In the genomic region with DNA sequence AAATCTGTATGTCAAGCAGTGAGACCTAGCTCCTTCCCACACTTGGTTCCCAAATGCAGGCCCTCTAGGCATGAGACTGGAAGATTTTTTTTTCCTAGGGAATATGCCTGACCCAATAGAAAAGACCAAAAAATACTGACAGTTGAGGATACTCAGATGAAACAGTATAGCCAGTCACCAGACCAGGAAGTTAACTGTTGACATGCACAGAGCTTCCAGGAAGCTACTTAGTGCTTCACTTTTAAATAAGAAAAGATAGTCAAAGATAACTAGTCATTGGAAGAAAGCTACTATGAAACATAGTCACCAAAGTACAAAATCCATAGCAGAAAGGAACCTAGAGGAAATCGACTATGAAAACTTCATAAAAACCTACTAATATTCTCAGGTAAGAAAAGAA, we compare ENCODE assay signal across 27 cellular contexts. TPM values are rescaled to one million over a fixed set of nuclear protein-coding genes. Genes with fewer than 3 reads are reported as not detected.
A peak's percentile ranks its signal among the peaks of the same experiment; 100 is the strongest.
DNase-seq lines count a peak whose midpoint lies in the region; ATAC-seq and TF ChIP-seq lines count a peak whose summit lies in the region.
"Had no signal": no experiment of that assay in that cellular context is flagged by ENCODE, and none has a peak within 500 bp of the region (broad histone marks: within the 10 kb centered on the region; RNA-seq: fewer than 3 reads in every experiment).

No MANE protein-coding gene starts in this region.

- DNase-seq in T-helper 1 cell, result no peak
- DNase-seq in activated T-cell treated with anti-CD3 and anti-CD28 coated beads, Interleukin-2, amount 50 U/mL, for 72 hours, result no peak
- no peak for DNase-seq in activated T-cell treated with anti-CD3 and anti-CD28 coated beads for 4 hours
- no peak for DNase-seq in T-helper 2 cell treated with Interferon-gamma antibody and Interleukin-4, amounts not matched to agents 5 μg/mL and 100 μg/mL, for 36 hours (ENCODE audit: low spot score)
- DNase-seq in osteoblast (ENCODE audit: insufficient read length, low spot score, missing footprints), result no peak
- no peak for DNase-seq in globus pallidus (ENCODE audit: low spot score)
- DNase-seq: CD8-positive, alpha-beta memory T cell; DMS 273 treated with DMSO at 0.1 percent for 48 hours; DMS79; GF-D8; HCEC 1CT; NCI-H1048; NCI-H1417 treated with DMSO at 0.1 percent for 48 hours; NCI-H187; NCI-H2081 treated with DMSO at 0.1 percent for 48 hours; NCI-H2171; NCI-H226; NCI-H510A; NCI-H69; Right ventricle myocardium superior; RPMI8226 had no signal

- no peak for ATAC-seq in activated T-cell treated with anti-CD3 and anti-CD28 coated beads, Interleukin-2, amount 50 U/mL, for 72 hours (replicated peaks in 1 of 2)

- no peaks in the 10 kb centered on the region for H3K79me2 ChIP-seq in osteoblast (ENCODE audit: insufficient read depth, low read length)

- no peak overlapping the region for H3K4me3 Mint-ChIP-seq in T-helper 1 cell treated with Interleukin-12 subunit alpha and Interleukin-12 subunit beta and Interleukin-4 antibody, amounts not matched to agents 30 μg/mL and 1 μg/mL, for 36 hours
- no peak overlapping the region for H3K4me3 Mint-ChIP-seq in activated T-cell treated with anti-CD3 and anti-CD28 coated beads, Interleukin-2, amount 50 U/mL, for 72 hours
- peak overlapping the region; percentile 13 for H3K4me3 Mint-ChIP-seq in T-helper 2 cell treated with Interferon-gamma antibody and Interleukin-4, amounts not matched to agents 5 μg/mL and 100 μg/mL, for 36 hours
- H3K4me3 Mint-ChIP-seq: B cell; CD8-positive, alpha-beta memory T cell; IgD-negative memory B cell had no signal

- H3K36me3 Mint-ChIP-seq in T-helper 1 cell treated with Interleukin-12 subunit alpha and Interleukin-12 subunit beta and Interleukin-4 antibody, amounts not matched to agents 30 μg/mL and 1 μg/mL, for 36 hours (ENCODE audit: low read depth), result peaks cover 34% of the 10 kb centered on the region
- H3K36me3 Mint-ChIP-seq in activated T-cell treated with anti-CD3 and anti-CD28 coated beads, Interleukin-2, amount 50 U/mL, for 72 hours (ENCODE audit: insufficient read depth in 2 of 2), result peaks cover 9 to 30% of the 10 kb centered on the region in 2 donors
- H3K36me3 Mint-ChIP-seq in T-helper 2 cell treated with Interferon-gamma antibody and Interleukin-4, amounts not matched to agents 5 μg/mL and 100 μg/mL, for 36 hours (ENCODE audit: low read depth), result peaks cover 38% of the 10 kb centered on the region

- no peaks in the 10 kb centered on the region for H3K27me3 ChIP-seq in osteoblast (ENCODE audit: insufficient read depth, low read length)

- peak overlapping the region; percentile 10 for H2AFZ ChIP-seq in osteoblast (ENCODE audit: low read length)

- no peaks in the 10 kb centered on the region for H3K4me1 ChIP-seq in osteoblast (ENCODE audit: insufficient read depth, low read length)

- no peaks in the 10 kb centered on the region for H3K9me3 Mint-ChIP-seq in T-helper 1 cell treated with Interleukin-12 subunit alpha and Interleukin-12 subunit beta and Interleukin-4 antibody, amounts not matched to agents 30 μg/mL and 1 μg/mL, for 36 hours
- no peaks in the 10 kb centered on the region for H3K9me3 Mint-ChIP-seq in activated T-cell treated with anti-CD3 and anti-CD28 coated beads, Interleukin-2, amount 50 U/mL, for 72 hours
- H3K9me3 Mint-ChIP-seq in T-helper 2 cell treated with Interferon-gamma antibody and Interleukin-4, amounts not matched to agents 5 μg/mL and 100 μg/mL, for 36 hours, result peaks cover 8% of the 10 kb centered on the region
- H3K9me3 Mint-ChIP-seq: CD8-positive, alpha-beta memory T cell had no signal

- no peak overlapping the region for H3K4me2 ChIP-seq in osteoblast (ENCODE audit: insufficient read depth, low read length)
- H3K4me2 ChIP-seq: KMS-11 had no signal

- H3K36me3 ChIP-seq in osteoblast (ENCODE audit: insufficient read depth, low read length), result peaks cover 5% of the 10 kb centered on the region

- TF ChIP-seq CTCF in osteoblast (IDR thresholded peaks at IDR 0.05; ENCODE audit: extremely low read depth, low read depth, low read length), result no peak

- H3K9me3 ChIP-seq in osteoblast (ENCODE audit: low read depth, low read length), result no peaks in the 10 kb centered on the region

- H3K4me1 Mint-ChIP-seq in T-helper 1 cell treated with Interleukin-12 subunit alpha and Interleukin-12 subunit beta and Interleukin-4 antibody, amounts not matched to agents 30 μg/mL and 1 μg/mL, for 36 hours (ENCODE audit: low read depth), result peaks cover 25% of the 10 kb centered on the region
- peaks cover 5% of the 10 kb centered on the region for H3K4me1 Mint-ChIP-seq in activated T-cell treated with anti-CD3 and anti-CD28 coated beads, Interleukin-2, amount 50 U/mL, for 72 hours (ENCODE audit: low read depth)
- H3K4me1 Mint-ChIP-seq in T-helper 2 cell treated with Interferon-gamma antibody and Interleukin-4, amounts not matched to agents 5 μg/mL and 100 μg/mL, for 36 hours (ENCODE audit: low read depth), result peaks cover 25% of the 10 kb centered on the region
- H3K4me1 Mint-ChIP-seq: B cell, IgD-negative memory B cell had no signal

- peak overlapping the region; percentile 63 for H3K27ac Mint-ChIP-seq in T-helper 1 cell treated with Interleukin-12 subunit alpha and Interleukin-12 subunit beta and Interleukin-4 antibody, amounts not matched to agents 30 μg/mL and 1 μg/mL, for 36 hours
- peak overlapping the region; percentile 73 for H3K27ac Mint-ChIP-seq in activated T-cell treated with anti-CD3 and anti-CD28 coated beads, Interleukin-2, amount 50 U/mL, for 72 hours
- peak overlapping the region; percentile 68 for H3K27ac Mint-ChIP-seq in T-helper 2 cell treated with Interferon-gamma antibody and Interleukin-4, amounts not matched to agents 5 μg/mL and 100 μg/mL, for 36 hours
- H3K27ac Mint-ChIP-seq: B cell, IgD-negative memory B cell had no signal

- H3K4me3 ChIP-seq in osteoblast (ENCODE audit: insufficient read depth, low read length), result no peak overlapping the region

- H4K20me1 ChIP-seq in osteoblast (ENCODE audit: insufficient read depth, low read length), result no peaks in the 10 kb centered on the region

- no peaks in the 10 kb centered on the region for H3K27me3 Mint-ChIP-seq in T-helper 1 cell treated with Interleukin-12 subunit alpha and Interleukin-12 subunit beta and Interleukin-4 antibody, amounts not matched to agents 30 μg/mL and 1 μg/mL, for 36 hours (ENCODE audit: low read depth)
- no peaks in the 10 kb centered on the region for H3K27me3 Mint-ChIP-seq in activated T-cell treated with anti-CD3 and anti-CD28 coated beads, Interleukin-2, amount 50 U/mL, for 72 hours (ENCODE audit: low read depth)
- no peaks in the 10 kb centered on the region for H3K27me3 Mint-ChIP-seq in T-helper 2 cell treated with Interferon-gamma antibody and Interleukin-4, amounts not matched to agents 5 μg/mL and 100 μg/mL, for 36 hours (ENCODE audit: low read depth)
- H3K27me3 Mint-ChIP-seq: B cell; CD8-positive, alpha-beta memory T cell; IgD-negative memory B cell had no signal

- no peak overlapping the region for H3K27ac ChIP-seq in osteoblast (ENCODE audit: low read depth, low read length)
- H3K27ac ChIP-seq: 22Rv1, C4-2B, KMS-11 had no signal

RNA-seq across cellular contexts. Expression of gene BRCA2, which starts 32.3 kb away (rescaled TPM):
- 10 to 100 TPM; 36.9 to 41.5 TPM for total RNA-seq in activated T-cell treated with anti-CD3 and anti-CD28 coated beads, Interleukin-2, amount 50 U/mL, for 72 hours
- total RNA-seq in osteoblast, result 4.7 and 6.5 TPM in 2 replicates

RNA-seq across cellular contexts. Expression of gene ZAR1L, which starts 32.5 kb away (rescaled TPM):
- not detected for total RNA-seq in activated T-cell treated with anti-CD3 and anti-CD28 coated beads, Interleukin-2, amount 50 U/mL, for 72 hours
- not detected in 2 replicates for total RNA-seq in osteoblast
- total RNA-seq: B cell; CD8-positive, alpha-beta memory T cell; Right ventricle myocardium superior had no signal
